In the genomic region with DNA sequence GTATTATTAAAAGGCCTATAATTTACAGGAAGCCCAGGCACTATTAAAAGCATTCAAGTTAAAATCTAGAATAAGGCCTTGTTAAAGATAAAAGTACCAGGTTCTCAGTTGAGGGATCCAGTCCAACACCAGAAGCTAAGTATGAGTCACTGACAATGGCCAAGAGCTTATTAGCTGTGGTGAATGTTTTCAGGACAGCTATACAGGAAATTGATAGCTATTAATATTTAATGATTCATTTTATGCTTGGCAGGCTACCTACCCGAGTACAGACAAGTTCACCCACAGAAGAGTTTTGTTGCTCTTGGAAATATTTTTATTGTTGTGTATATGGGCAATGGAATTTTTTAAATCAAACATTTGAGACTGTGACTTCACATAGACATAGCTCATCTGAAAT, we compare ENCODE assay signal across 14 cellular contexts.
DNase-seq lines count a peak whose midpoint lies in the region; TF ChIP-seq lines count a peak whose summit lies in the region.
"Had no signal": no experiment of that assay in that cellular context is flagged by ENCODE, and none has a peak within 500 bp of the region (broad histone marks: within the 10 kb centered on the region; RNA-seq: fewer than 3 reads in every experiment).

No MANE protein-coding gene starts in this region.

- no peak overlapping the region for H3K56ac ChIP-seq in mesendoderm (ENCODE audit: low read length)

- no peaks in the 10 kb centered on the region for H3K79me1 ChIP-seq in mesendoderm (ENCODE audit: low read length)

- H4K8ac ChIP-seq in mesendoderm (ENCODE audit: low read depth, low read length), result no peak overlapping the region

- H4K5ac ChIP-seq in mesendoderm (ENCODE audit: low read length), result no peak overlapping the region

- no peak overlapping the region for H2AK5ac ChIP-seq in mesendoderm (ENCODE audit: low read length)

- peak; percentile 42 for DNase-seq in DMS153 (lab: John Stamatoyannopoulos, UW)
- DNase-seq in DMS153 treated with DMSO at 0.1 percent for 48 hours (lab: John Stamatoyannopoulos, UW; ENCODE audit: unreplicated experiment), result no peak
- DNase-seq in M059J (ENCODE audit: low read depth), result peak; percentile 27
- DNase-seq in cardiac fibroblast (ENCODE audit: low read depth in 2 of 2), result peak; percentile 11
- DNase-seq in NAMALWA (ENCODE audit: low spot score), result no peak
- DNase-seq in SKM-1 treated with dmso at 0.1 percent for 144 hours (lab: John Stamatoyannopoulos, UW; ENCODE audit: unreplicated experiment), result no peak
- DNase-seq in mesendoderm, result no peak
- DNase-seq in NCI-H1092 treated with DMSO at 0.1 percent for 48 hours (lab: John Stamatoyannopoulos, UW), result no peak
- DNase-seq: activated CD4-positive, alpha-beta T cell treated with anti-CD3 and anti-CD28 coated beads, Interleukin-2, amount 10 ng/mL, durations not matched to agents 24 days and 14 days; body of pancreas; Caco-2; GOT3; NCI-H187; transverse colon had no signal

- H3K4me3 ChIP-seq in cardiac fibroblast (replicated peaks in 1 of 2; ENCODE audit: low read depth in 2 of 2, low read length in 2 of 2) (no peak overlapping the region), mesendoderm (ENCODE audit: low read length) (no peak overlapping the region)
- H3K4me3 ChIP-seq: body of pancreas, transverse colon had no signal

- no peak overlapping the region for H2BK5ac ChIP-seq in mesendoderm (ENCODE audit: low read length)

- H3K4me2 ChIP-seq in mesendoderm (ENCODE audit: low read length), result no peak overlapping the region

- no peaks in the 10 kb centered on the region for H3K4me1 ChIP-seq in mesendoderm (ENCODE audit: control insufficient read depth, low read depth, low read length)
- H3K4me1 ChIP-seq: body of pancreas, Caco-2, transverse colon had no signal

- no peak overlapping the region for H2BK15ac ChIP-seq in mesendoderm (replicated peaks; ENCODE audit: low read depth)

- TF ChIP-seq CTCF in cardiac fibroblast (IDR thresholded peaks at IDR 0.05; ENCODE audit: low read depth, low read length), result no peak

- no peak overlapping the region for H2BK120ac ChIP-seq in mesendoderm (ENCODE audit: low read depth, low read length)

- no peak overlapping the region for H3K18ac ChIP-seq in mesendoderm (ENCODE audit: low read length)

- no peak overlapping the region for H3K27ac ChIP-seq in mesendoderm (ENCODE audit: low read depth, low read length)
- H3K27ac ChIP-seq: body of pancreas, transverse colon had no signal

- H3K79me2 ChIP-seq in mesendoderm (ENCODE audit: control insufficient read depth, insufficient read depth, low read length), result no peaks in the 10 kb centered on the region

- no peak overlapping the region for H3K23ac ChIP-seq in mesendoderm (ENCODE audit: low read length)

- no peaks in the 10 kb centered on the region for H3K36me3 ChIP-seq in mesendoderm (ENCODE audit: control insufficient read depth, insufficient read depth, low read length)
- H3K36me3 ChIP-seq: transverse colon had no signal

- no peak overlapping the region for H3K4ac ChIP-seq in mesendoderm (ENCODE audit: low read depth, low read length)

- no peak overlapping the region for H3K9ac ChIP-seq in mesendoderm (ENCODE audit: low read length)

- H3K27me3 ChIP-seq in mesendoderm (ENCODE audit: insufficient read depth, low read length, poor library complexity), result no peaks in the 10 kb centered on the region
- H3K27me3 ChIP-seq: body of pancreas, transverse colon had no signal

- whole genome bisulfite sequencing in mesendoderm (ENCODE audit: extremely low coverage, insufficient coverage, low lambda C conversion rate), result no CpG with 5 or more reads among the region's 1 CpG

Comparison
In these comparisons a context has a peak if more than half of its experiments do, and no peak if none do; other contexts are left out.
1. DNase-seq: peak in DMS153 (single experiment), M059J (single experiment) and cardiac fibroblast (2 of 2); none in DMS153 treated with DMSO at 0.1 percent for 48 hours (single experiment), NAMALWA (single experiment), SKM-1 treated with dmso at 0.1 percent for 144 hours (single experiment), mesendoderm (single experiment) and NCI-H1092 treated with DMSO at 0.1 percent for 48 hours (single experiment).